10 cellular contexts compared by ENCODE assay signal in the genomic region with DNA sequence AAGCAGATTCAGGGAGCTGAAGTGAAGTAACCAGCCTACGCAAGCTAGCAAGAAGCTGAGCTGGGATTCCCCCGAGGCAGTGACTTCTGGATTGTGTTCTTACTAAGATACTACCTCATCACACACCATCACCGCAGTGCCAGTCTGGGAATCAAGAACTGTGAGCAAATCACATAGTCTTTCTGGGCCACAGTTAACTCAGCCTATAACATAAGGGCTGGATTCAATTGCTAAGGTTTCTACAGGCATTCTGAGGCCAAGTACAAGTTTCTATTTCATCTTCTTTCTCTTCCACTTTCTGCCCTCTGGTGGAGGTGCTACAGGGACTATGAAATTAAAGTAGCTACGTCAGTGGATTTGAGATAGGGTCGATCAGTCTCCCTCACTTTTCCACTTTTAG. TPM values are rescaled to one million over a fixed set of nuclear protein-coding genes. Genes with fewer than 3 reads are reported as not detected.
DNase-seq lines count a peak whose midpoint lies in the region; ATAC-seq, FAIRE-seq and TF ChIP-seq lines count a peak whose summit lies in the region.
"Had no signal": no experiment of that assay in that cellular context is flagged by ENCODE, and none has a peak within 500 bp of the region (broad histone marks: within the 10 kb centered on the region; RNA-seq: fewer than 3 reads in every experiment).

No MANE protein-coding gene starts in this region.

- H3K4me2 ChIP-seq in IMR-90 (ENCODE audit: low read depth, low read length) (no peak overlapping the region), astrocyte (ENCODE audit: low read length) (no peak overlapping the region)
- H3K4me2 ChIP-seq: BLaER1 had no signal

- H2BK15ac ChIP-seq in IMR-90 (ENCODE audit: low read depth, low read length), result no peak overlapping the region

- 0 out of 2 replicates have a peak overlapping the region, but pooled peaks have one; percentile 8 for H4K91ac ChIP-seq in IMR-90 (ENCODE audit: insufficient read depth, low read depth, low read length)

- peak overlapping the region; percentile 30; the same call in 1 of the 2 replicates for H3K4ac ChIP-seq in IMR-90 (ENCODE audit: low read depth, low read length)

- no peaks in the 10 kb centered on the region for H3K79me2 ChIP-seq in astrocyte (ENCODE audit: insufficient read depth, low read length)

- no peaks in the 10 kb centered on the region for H4K20me1 ChIP-seq in IMR-90 (ENCODE audit: insufficient read depth, low read length)
- H4K20me1 ChIP-seq in astrocyte (ENCODE audit: insufficient read depth, low read length), result no peaks in the 10 kb centered on the region

- H3K14ac ChIP-seq in IMR-90 (replicated peaks; ENCODE audit: low read depth, low read length), result no peak overlapping the region

- H3K9me3 ChIP-seq in IMR-90 (ENCODE audit: control insufficient read depth, insufficient read depth, low read length) (no peaks in the 10 kb centered on the region), astrocyte (ENCODE audit: insufficient read depth, low read depth, low read length) (no peaks in the 10 kb centered on the region), transverse colon (no peaks in the 10 kb centered on the region)
- H3K9me3 ChIP-seq: BLaER1 had no signal

- dilution Hi-C loops in IMR-90 (cut with HindIII; ENCODE audit: low sequenced_read_pairs, unreplicated experiment), result no loop called here

- H3K9me3 Mint-ChIP-seq in astrocyte (ENCODE audit: unreplicated experiment), result no peaks in the 10 kb centered on the region

- H3K27ac ChIP-seq in IMR-90 (ENCODE audit: insufficient read depth, low read length) (no peak overlapping the region), astrocyte (ENCODE audit: low read depth, low read length) (no peak overlapping the region), transverse colon (no peak overlapping the region)
- H3K27ac ChIP-seq: BLaER1, skin epidermis had no signal

- POLR2A ChIA-PET in IMR-90 (lab: Charles Lee; ENCODE audit: unreplicated experiment), result no interaction called here

- peak overlapping the region; percentile 3; the same call in 1 of the 2 replicates for H2BK120ac ChIP-seq in IMR-90 (ENCODE audit: low read depth, low read length)

- H3K27ac Mint-ChIP-seq in astrocyte (ENCODE audit: unreplicated experiment), result no peak overlapping the region

- peaks cover 8% of the 10 kb centered on the region for H3K9me1 ChIP-seq in IMR-90 (ENCODE audit: insufficient read depth, low read length)

- TF ChIP-seq CTCF in IMR-90 (conservative IDR thresholded peaks at IDR 0.05; ENCODE audit: low read depth, low read length), result no peak; the same call in 1 of the 2 replicates
- TF ChIP-seq CTCF in astrocyte (IDR thresholded peaks at IDR 0.05; ENCODE audit: insufficient read depth, low read depth, low read length), result peak; percentile 26
- no peak for TF ChIP-seq CTCF in transverse colon (IDR thresholded peaks at IDR 0.05)

- H3K4me1 ChIP-seq in IMR-90 (ENCODE audit: control insufficient read depth, insufficient read depth, low read length) (peaks cover 26% of the 10 kb centered on the region), astrocyte (ENCODE audit: insufficient read depth, low read length) (peaks cover 13% of the 10 kb centered on the region), transverse colon (peaks cover 0 to 26% (median 24%) of the 10 kb centered on the region in 4 donors)

- FAIRE-seq in astrocyte (lab: Jason Lieb, UNC), result no peak

- ATAC-seq in GM21528 (IDR thresholded peaks at IDR 0.05; ENCODE audit: low FRiP score, unreplicated experiment) (peak; percentile 58), IMR-90 (ENCODE audit: low read depth) (no peak)

- no CpG with 5 or more reads among the region's 5 CpGs for WGBS in IMR-90 (ENCODE audit: extremely low coverage in 2 of 2, insufficient read length in 1 of 2), 2 experiments
- 68 to 72% methylated on average over 4 to 5 of the region's 5 CpGs for WGBS in transverse colon (ENCODE audit: low coverage in 1 of 2), 2 donors

- no peak overlapping the region for H3K56ac ChIP-seq in IMR-90 (ENCODE audit: extremely low read depth, insufficient read depth, low read length)

- no peak overlapping the region for H3K9ac ChIP-seq in IMR-90 (ENCODE audit: low read depth, low read length)
- H3K9ac ChIP-seq in astrocyte (ENCODE audit: low read length), result no peak overlapping the region
- H3K9ac ChIP-seq: BLaER1 had no signal

- CTCF ChIA-PET in IMR-90 (lab: Yijun Ruan, JAX), result interaction anchor here (0.5 to 1.7 kb wide), 9 partner anchors 9 to 413 kb away, joined by 3 to 6 read pairs (median 3); no protein-coding TSS in a partner anchor

- H3K4me1 Mint-ChIP-seq in astrocyte (ENCODE audit: low read depth, unreplicated experiment), result peaks cover 11% of the 10 kb centered on the region

- BruUV-seq in IMR-90 (replicated peaks; lab: Mats Ljungman, UMichigan), result no TSS peak

- H2AK5ac ChIP-seq in IMR-90 (ENCODE audit: low read depth, low read length), result peak overlapping the region; percentile 54

- H3K23ac ChIP-seq in IMR-90 (ENCODE audit: low read depth, low read length), result no peak overlapping the region

- no peak overlapping the region for H4K5ac ChIP-seq in IMR-90 (ENCODE audit: low read depth, low read length)

- H2BK20ac ChIP-seq in IMR-90 (ENCODE audit: low read depth, low read length), result peak overlapping the region; percentile 38; the same call in 1 of the 2 replicates

- H3K27me3 Mint-ChIP-seq in astrocyte (ENCODE audit: low read depth, unreplicated experiment), result peaks cover 4% of the 10 kb centered on the region

- H2BK5ac ChIP-seq in IMR-90 (ENCODE audit: low read depth, low read length, poor library complexity, severe bottlenecking), result peak overlapping the region; percentile 2

- H3K18ac ChIP-seq in IMR-90 (ENCODE audit: low read depth, low read length), result no peak overlapping the region

- TF ChIP-seq RAD21 in IMR-90 (IDR thresholded peaks at IDR 0.05; ENCODE audit: low read length), result no peak

- H3K27me3 ChIP-seq in IMR-90 (ENCODE audit: control insufficient read depth, insufficient read depth, low read length), result no peaks in the 10 kb centered on the region
- H3K27me3 ChIP-seq in astrocyte (ENCODE audit: insufficient read depth, low read length), result no peaks in the 10 kb centered on the region
- peaks cover 16% of the 10 kb centered on the region for H3K27me3 ChIP-seq in transverse colon

- in situ Hi-C loops in IMR-90 (cut with MboI; ENCODE audit: low sequenced_read_pairs), result loop anchor here (10.0 kb wide), 1 partner anchor 134 kb away; no protein-coding TSS in a partner anchor
- in situ Hi-C loops in transverse colon (cut with MboI; ENCODE audit: low pct_ligation_motif_present in 1 of 4, low pct_unique_long_range_greater_than_20kb in 1 of 4, low sequenced_read_pairs in 3 of 4), result loop anchor here in 2 of 4 donors (25.0 kb wide), 2 partner anchors 152 to 177 kb away; no protein-coding TSS in a partner anchor

- H3K36me3 ChIP-seq in IMR-90 (ENCODE audit: control insufficient read depth, insufficient read depth, low read length) (no peaks in the 10 kb centered on the region), astrocyte (ENCODE audit: insufficient read depth, low read length) (no peaks in the 10 kb centered on the region), transverse colon (no peaks in the 10 kb centered on the region)

- no peak overlapping the region for H2AK9ac ChIP-seq in IMR-90 (replicated peaks; ENCODE audit: low read depth, low read length, poor library complexity)

- TF ChIP-seq EP300 in transverse colon (IDR thresholded peaks at IDR 0.05; ENCODE audit: low read depth), result no peak

- DNase-seq in NCI-H345 (lab: John Stamatoyannopoulos, UW), result peak; percentile 19
- no peak for DNase-seq in NCI-H345 treated with DMSO at 0.1 percent for 48 hours (lab: John Stamatoyannopoulos, UW; ENCODE audit: unreplicated experiment)
- peak; percentile 62 for DNase-seq in IMR-90
- no peak for DNase-seq in astrocyte (ENCODE audit: low read depth)
- peak; percentile 30 for DNase-seq in myocyte (ENCODE audit: low read depth)
- DNase-seq in transverse colon, result no peak
- no peak for DNase-seq in hippocampal formation (lab: John Stamatoyannopoulos, UW)

- peak overlapping the region in 1 of 2 experiments; percentile 22; a peak in 1 of 4 replicates for H4K8ac ChIP-seq in IMR-90 (ENCODE audit: low read depth in 2 of 2, low read length in 2 of 2)

- no peaks in the 10 kb centered on the region; a peak in 1 of 4 replicates for H3K79me1 ChIP-seq in IMR-90 (ENCODE audit: low read depth in 1 of 2, low read length in 2 of 2)

- H3K36me3 Mint-ChIP-seq in astrocyte (ENCODE audit: low read depth, unreplicated experiment), result peaks cover 3% of the 10 kb centered on the region

- intact Hi-C loops in IMR-90 (cut with micrococcal nuclease), result loop anchor here (5.0 kb wide), 1 partner anchor 73 kb away; a partner anchor contains a TSS
- intact Hi-C loops in transverse colon (cut with DNase I; ENCODE audit: low total_unique reads), result no loop called here

- H3K4me3 ChIP-seq in IMR-90 (ENCODE audit: insufficient read depth, low read depth, low read length) (no peak overlapping the region), astrocyte (ENCODE audit: insufficient read depth, low read depth, low read length) (no peak overlapping the region), transverse colon (no peak overlapping the region)
- H3K4me3 ChIP-seq: BLaER1, skin epidermis had no signal

- H3K4me3 Mint-ChIP-seq in astrocyte (ENCODE audit: unreplicated experiment), result no peak overlapping the region

- H2AFZ ChIP-seq in IMR-90 (replicated peaks; ENCODE audit: low read length, poor library complexity) (no peak overlapping the region), astrocyte (ENCODE audit: low read depth, low read length) (no peak overlapping the region)

- no peak for TF ChIP-seq POLR2A in IMR-90 (IDR thresholded peaks at IDR 0.05; ENCODE audit: low read depth, low read length)
- no peak for TF ChIP-seq POLR2A in transverse colon (IDR thresholded peaks at IDR 0.05)

TF ChIP-seq in IMR-90, 13 proteins besides CTCF, POLR2A, EP300 and RAD21:
- TF ChIP-seq, protein P1, sequence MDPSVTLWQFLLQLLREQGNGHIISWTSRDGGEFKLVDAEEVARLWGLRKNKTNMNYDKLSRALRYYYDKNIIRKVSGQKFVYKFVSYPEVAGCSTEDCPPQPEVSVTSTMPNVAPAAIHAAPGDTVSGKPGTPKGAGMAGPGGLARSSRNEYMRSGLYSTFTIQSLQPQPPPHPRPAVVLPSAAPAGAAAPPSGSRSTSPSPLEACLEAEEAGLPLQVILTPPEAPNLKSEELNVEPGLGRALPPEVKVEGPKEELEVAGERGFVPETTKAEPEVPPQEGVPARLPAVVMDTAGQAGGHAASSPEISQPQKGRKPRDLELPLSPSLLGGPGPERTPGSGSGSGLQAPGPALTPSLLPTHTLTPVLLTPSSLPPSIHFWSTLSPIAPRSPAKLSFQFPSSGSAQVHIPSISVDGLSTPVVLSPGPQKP (IDR thresholded peaks at IDR 0.05; ENCODE audit: borderline replicate concordance, low read depth, low read length), result no peak

RNA-seq across cellular contexts. Expression of a gene that starts 1.4 kb away (rescaled TPM):
- 15.6 and 20.3 TPM in 2 replicates for total RNA-seq in IMR-90 (2012; rRNA removed)
- 19.2 and 24.7 TPM in 2 replicates for polyA plus RNA-seq in IMR-90 (2012; rRNA removed)
- 12.7 and 13.8 TPM in 2 replicates for polyA plus RNA-seq in IMR-90 (2012; cell fraction: cytosol; rRNA removed)
- 9.0 and 31.6 TPM in 2 replicates for polyA plus RNA-seq in IMR-90 (2012; cell fraction: nucleus; rRNA removed; ENCODE audit: low replicate concordance)
- total RNA-seq in astrocyte, result 0.20 and 0.31 TPM in 2 replicates
- total RNA-seq in myocyte, result 1.5 and 1.6 TPM in 2 replicates
- polyA plus RNA-seq in myocyte (2012), result 2.1 TPM
- 1 to 10 TPM in 1 of 4 donors, under 1 TPM in 1, not detected in 2; 0.82 to 1.6 TPM for total RNA-seq in transverse colon

Comparison
In these comparisons a context has a peak if more than half of its experiments do, and no peak if none do; other contexts are left out.
1. DNase-seq: peak in NCI-H345 (single experiment), IMR-90 (single experiment) and myocyte (single experiment); none in NCI-H345 treated with DMSO at 0.1 percent for 48 hours (single experiment), astrocyte (single experiment), transverse colon (single experiment) and hippocampal formation (0 of 2).